Comparison of ENCODE assay signal across 9 cellular contexts in the genomic region with DNA sequence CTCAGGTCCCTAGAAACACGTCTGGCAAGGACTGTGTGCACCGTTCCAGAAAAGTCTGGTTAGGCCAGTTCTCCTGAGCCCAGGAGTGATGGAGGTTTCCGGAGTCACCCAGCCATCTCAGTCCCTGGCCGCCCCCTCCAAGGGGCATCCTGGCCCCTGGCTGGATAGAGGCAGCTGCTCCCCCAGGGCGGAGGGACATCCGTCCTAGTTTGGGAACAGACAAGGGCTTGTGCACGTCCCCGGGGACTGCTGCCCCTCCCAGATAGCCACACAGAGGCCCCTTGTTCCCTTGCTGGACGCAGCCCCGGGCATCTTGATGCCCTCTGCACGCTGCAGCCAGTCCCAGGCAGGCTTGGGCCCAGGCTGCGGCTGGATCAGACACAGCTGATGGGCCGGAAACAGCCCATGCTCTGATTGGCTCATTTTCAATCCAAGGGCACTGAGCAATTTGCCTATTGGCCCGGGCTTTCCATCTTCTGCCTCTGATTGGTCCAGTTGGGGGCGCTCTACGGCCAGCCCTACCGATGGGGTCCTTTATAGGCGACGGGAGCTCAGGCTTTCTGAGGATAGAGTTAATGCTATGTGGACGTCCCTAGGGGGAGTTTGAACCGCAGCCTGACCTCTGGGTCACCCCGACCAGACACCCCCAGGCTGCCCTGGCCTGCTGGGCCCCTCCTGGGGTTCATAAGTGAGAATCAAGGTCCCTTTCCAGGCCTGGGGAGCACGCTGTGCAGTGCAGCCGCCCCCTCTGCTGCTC. TPM values are rescaled to one million over a fixed set of nuclear protein-coding genes. Genes with fewer than 3 reads are reported as not detected.
DNase-seq lines count a peak whose midpoint lies in the region; ATAC-seq and TF ChIP-seq lines count a peak whose summit lies in the region.
"Had no signal": no experiment of that assay in that cellular context is flagged by ENCODE, and none has a peak within 500 bp of the region (broad histone marks: within the 10 kb centered on the region; RNA-seq: fewer than 3 reads in every experiment).

No MANE protein-coding gene starts in this region.

- peak overlapping the region; percentile 11 to 92 (median 86) for H3K27ac ChIP-seq in gastroesophageal sphincter
- peak overlapping the region; percentile 80 for H3K27ac ChIP-seq in trophoblast cell (ENCODE audit: low read depth, low read length)

- H3K4me2 ChIP-seq in trophoblast cell (ENCODE audit: low read length): peak overlapping the region; percentile 13

- peak overlapping the region; percentile 1 for H4K8ac ChIP-seq in trophoblast cell (ENCODE audit: low read depth, low read length)

- no peak overlapping the region for H3K9ac ChIP-seq in trophoblast cell (ENCODE audit: low read length)

- ATAC-seq in gastroesophageal sphincter (peak; percentile 13), HG03439 (IDR thresholded peaks at IDR 0.05; ENCODE audit: unreplicated experiment) (no peak), GM21360 (IDR thresholded peaks at IDR 0.05; ENCODE audit: unreplicated experiment) (no peak)

- H3K23ac ChIP-seq in trophoblast cell (ENCODE audit: low read length): no peak overlapping the region

- H3K18ac ChIP-seq in trophoblast cell (ENCODE audit: low read length): peak overlapping the region; percentile 20

- WGBS in gastroesophageal sphincter (ENCODE audit: low coverage in 1 of 2), 2 donors: 0 to 45% methylated on average over 2 to 9 of the region's 24 CpGs
- no CpG with 5 or more reads among the region's 24 CpGs for WGBS in trophoblast cell (ENCODE audit: extremely low coverage, insufficient coverage, insufficient read length)

- TF ChIP-seq POLR2A in gastroesophageal sphincter (IDR thresholded peaks at IDR 0.05): peak in 1 of 2 donors; percentile 8

- H3K27me3 ChIP-seq in gastroesophageal sphincter (no peaks in the 10 kb centered on the region), trophoblast cell (ENCODE audit: insufficient read depth, low read length) (no peaks in the 10 kb centered on the region)

- peaks cover 0 to 62% (median 14%) of the 10 kb centered on the region in 3 donors for H3K4me1 ChIP-seq in gastroesophageal sphincter
- peaks cover 19 to 29% of the 10 kb centered on the region in 2 experiments for H3K4me1 ChIP-seq in trophoblast cell (ENCODE audit: control insufficient read depth in 1 of 2, insufficient read depth in 2 of 2, low read length in 2 of 2)

- H2AFZ ChIP-seq in trophoblast cell (ENCODE audit: insufficient read depth, low read length, poor library complexity): no peak overlapping the region

- peak overlapping the region; percentile 42 for H2AK5ac ChIP-seq in trophoblast cell (ENCODE audit: low read length)

- no peak for TF ChIP-seq EP300 in gastroesophageal sphincter (IDR thresholded peaks at IDR 0.05)

- H3K79me1 ChIP-seq in trophoblast cell (ENCODE audit: low read length): peaks cover 10% of the 10 kb centered on the region

- peak overlapping the region; percentile 51 for H3K14ac ChIP-seq in trophoblast cell (ENCODE audit: low read length)

- peak overlapping the region; percentile 45 for H4K91ac ChIP-seq in trophoblast cell (ENCODE audit: low read depth, low read length)

- in situ Hi-C loops in SK-MEL-5 (cut with HindIII; ENCODE audit: low pct_unique_long_range_greater_than_20kb, low sequenced_read_pairs): no loop called here

- peak overlapping the region; percentile 34 for H3K4me3 ChIP-seq in AG10803 (ENCODE audit: low read length)
- H3K4me3 ChIP-seq in gastroesophageal sphincter: peak overlapping the region in 1 of 2 donors; percentile 37
- peak overlapping the region; percentile 7 for H3K4me3 ChIP-seq in trophoblast cell (ENCODE audit: low read depth, low read length)

- no peak for DNase-seq in AG10803 (ENCODE audit: low read depth)
- DNase-seq in SK-MEL-5 (ENCODE audit: low read depth, low spot score): peak; percentile 84
- DNase-seq in trophoblast cell: no peak
- no peak for DNase-seq in NCI-H1105 (lab: John Stamatoyannopoulos, UW)
- no peak for DNase-seq in effector CD4-positive, alpha-beta T cell
- DNase-seq: NCI-H748 treated with DMSO at 0.1 percent for 48 hours had no signal

- H4K12ac ChIP-seq in trophoblast cell (ENCODE audit: low read depth, low read length): no peak overlapping the region

- peak overlapping the region; percentile 0 for H3K4ac ChIP-seq in trophoblast cell (ENCODE audit: low read depth, low read length)

- TF ChIP-seq CTCF in AG10803 (conservative IDR thresholded peaks at IDR 0.05; ENCODE audit: low read length): peak; percentile 13; the same call in 1 of the 2 replicates
- TF ChIP-seq CTCF in gastroesophageal sphincter (IDR thresholded peaks at IDR 0.05): peak in 1 of 4 experiments; percentile 11

- H3K9me3 ChIP-seq in gastroesophageal sphincter (no peaks in the 10 kb centered on the region), trophoblast cell (ENCODE audit: insufficient read depth, low read depth, low read length) (peaks cover 3% of the 10 kb centered on the region)

- peak overlapping the region; percentile 6 for H2BK5ac ChIP-seq in trophoblast cell (ENCODE audit: low read depth, low read length, poor library complexity)

- H2BK120ac ChIP-seq in trophoblast cell (ENCODE audit: insufficient read depth, low read length, poor library complexity): peak overlapping the region; percentile 12

- peak overlapping the region; percentile 10 for H2BK12ac ChIP-seq in trophoblast cell (ENCODE audit: low read length)

- H3K36me3 ChIP-seq in gastroesophageal sphincter (peaks cover 0 to 14% of the 10 kb centered on the region in 2 donors), trophoblast cell (ENCODE audit: control insufficient read depth in 1 of 2, insufficient read depth in 2 of 2, low read length in 2 of 2) (peaks cover 17 to 21% of the 10 kb centered on the region in 2 experiments)

- H3K79me2 ChIP-seq in trophoblast cell (ENCODE audit: control insufficient read depth, insufficient read depth, low read length, poor library complexity): peaks cover 10% of the 10 kb centered on the region

RNA-seq across cellular contexts. Expression of a gene that starts 3.7 kb away (rescaled TPM):
- 4.7 and 4.9 TPM in 2 replicates for total RNA-seq in SK-MEL-5 (2014; rRNA removed; shearing (Covaris generic))
- 6.1 and 6.6 TPM in 2 replicates for polyA plus RNA-seq in SK-MEL-5 (2015; cell fraction: cytosol; rRNA removed)
- 0.81 and 1.6 TPM in 2 replicates for polyA plus RNA-seq in SK-MEL-5 (2015; cell fraction: nucleus; rRNA removed)
- total RNA-seq in gastroesophageal sphincter: 10 to 100 TPM in 3 of 4 donors, 1 to 10 TPM in 1; 7.5 to 24.5 (median 16.7) TPM
- 20.2 and 22.2 TPM in 2 replicates for polyA plus RNA-seq in trophoblast cell (2013)

RNA-seq across cellular contexts. Expression of a gene that starts 24.6 kb away (rescaled TPM):
- total RNA-seq in SK-MEL-5 (2014; rRNA removed; shearing (Covaris generic)): 66.9 and 68.1 TPM in 2 replicates
- polyA plus RNA-seq in SK-MEL-5 (2015; cell fraction: cytosol; rRNA removed): 139 and 144 TPM in 2 replicates
- polyA plus RNA-seq in SK-MEL-5 (2015; cell fraction: nucleus; rRNA removed): 72.8 and 87.4 TPM in 2 replicates
- 10 to 100 TPM; 45.8 to 86.0 (median 51.9) TPM for total RNA-seq in gastroesophageal sphincter
- polyA plus RNA-seq in trophoblast cell (2013): 36.6 and 36.8 TPM in 2 replicates

RNA-seq across cellular contexts. Expression of a gene that starts 32.6 kb away (rescaled TPM):
- 34.1 and 42.1 TPM in 2 replicates for total RNA-seq in SK-MEL-5 (2014; rRNA removed; shearing (Covaris generic))
- 65.2 and 76.4 TPM in 2 replicates for polyA plus RNA-seq in SK-MEL-5 (2015; cell fraction: cytosol; rRNA removed)
- polyA plus RNA-seq in SK-MEL-5 (2015; cell fraction: nucleus; rRNA removed): 178 and 204 TPM in 2 replicates
- 10 to 100 TPM; 28.1 to 50.6 (median 38.1) TPM for total RNA-seq in gastroesophageal sphincter
- 153 and 165 TPM in 2 replicates for polyA plus RNA-seq in trophoblast cell (2013)

RNA-seq across cellular contexts. Expression of a gene that starts 43.5 kb away (rescaled TPM):
- total RNA-seq in SK-MEL-5 (2014; rRNA removed; shearing (Covaris generic)): 45.0 and 46.2 TPM in 2 replicates
- 76.5 and 89.9 TPM in 2 replicates for polyA plus RNA-seq in SK-MEL-5 (2015; cell fraction: cytosol; rRNA removed)
- 31.4 and 46.0 TPM in 2 replicates for polyA plus RNA-seq in SK-MEL-5 (2015; cell fraction: nucleus; rRNA removed)
- 10 to 100 TPM in 3 of 4 donors, 1 to 10 TPM in 1; 8.8 to 33.0 (median 19.6) TPM for total RNA-seq in gastroesophageal sphincter
- polyA plus RNA-seq in trophoblast cell (2013): 1.5 and 1.7 TPM in 2 replicates

RNA-seq across cellular contexts. Expression of a gene that starts 59.4 kb away (rescaled TPM):
- total RNA-seq in SK-MEL-5 (2014; rRNA removed; shearing (Covaris generic)): 0.08 TPM in 1 of 2 replicates, not detected in the other
- polyA plus RNA-seq in SK-MEL-5 (2015; cell fraction: cytosol; rRNA removed): not detected in 2 replicates
- polyA plus RNA-seq in SK-MEL-5 (2015; cell fraction: nucleus; rRNA removed): not detected in 2 replicates
- total RNA-seq in gastroesophageal sphincter: under 1 TPM in 1 of 4 donors, not detected in 3; 0.47 TPM
- 0.03 and 0.07 TPM in 2 replicates for polyA plus RNA-seq in trophoblast cell (2013)
